ENCODE assay signal across 12 cellular contexts in the genomic region with DNA sequence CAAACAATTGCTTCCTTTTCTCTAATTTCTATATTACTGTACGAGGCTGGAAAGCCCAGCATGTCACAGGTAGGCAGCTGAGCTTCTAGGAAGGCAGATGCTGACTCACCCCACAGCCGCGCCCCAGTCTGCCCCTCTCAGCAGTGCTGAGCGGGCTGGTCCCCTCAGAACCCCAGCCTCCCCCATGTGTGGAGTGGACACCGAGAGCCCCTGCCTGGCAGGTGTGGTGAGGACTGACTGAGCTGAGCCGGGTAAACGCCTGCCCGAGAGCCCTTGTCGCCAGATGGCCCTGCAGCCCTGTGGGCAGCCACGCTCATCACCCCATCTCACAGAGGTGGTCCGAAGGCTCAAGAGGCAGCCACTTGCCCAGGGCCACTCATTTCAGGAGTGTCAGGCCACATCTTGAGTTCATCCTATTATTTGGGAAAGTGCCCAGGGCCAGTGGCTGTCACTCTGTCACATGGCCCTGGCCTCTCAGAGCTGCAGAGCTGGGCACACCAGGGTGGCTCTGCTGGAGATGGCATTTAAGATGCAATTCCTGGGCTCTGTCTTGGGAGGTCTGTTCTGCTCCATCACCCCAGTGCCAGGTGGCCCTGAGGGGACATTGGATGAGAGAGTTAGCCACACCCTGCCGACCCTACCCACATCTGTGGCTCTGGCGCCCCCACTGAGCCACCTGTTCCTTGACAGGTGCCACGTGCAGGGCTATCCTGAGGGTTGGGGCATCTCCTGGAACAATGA. TPM values are rescaled to one million over a fixed set of nuclear protein-coding genes. Genes with fewer than 3 reads are reported as not detected.
DNase-seq lines count a peak whose midpoint lies in the region; ATAC-seq, FAIRE-seq and TF ChIP-seq lines count a peak whose summit lies in the region.
"Had no signal": no experiment of that assay in that cellular context is flagged by ENCODE, and none has a peak within 500 bp of the region (broad histone marks: within the 10 kb centered on the region; RNA-seq: fewer than 3 reads in every experiment).

No MANE protein-coding gene starts in this region.

- POLR2A ChIA-PET in T-cell (lab: Charles Lee): interaction anchor here in 1 of 2 donors (1.3 kb wide), 1 partner anchor 11 kb away, joined by 4 read pairs; no protein-coding TSS in a partner anchor
- POLR2A ChIA-PET in GM12878 (lab: Charles Lee): interaction anchor here (1.0 to 2.5 kb wide), 3 partner anchors 12 to 458 kb away, joined by 3 to 11 read pairs (median 4); a partner anchor contains a TSS

- H3K4me1 Mint-ChIP-seq in T-cell: peaks cover 50 to 58% (median 53%) of the 10 kb centered on the region in 3 donors

- H4K20me1 ChIP-seq in GM12878 (ENCODE audit: control insufficient read depth, insufficient read depth): no peaks in the 10 kb centered on the region

- no peak overlapping the region for H2AFZ ChIP-seq in GM12878 (ENCODE audit: control insufficient read depth, low read depth, low read length)

- peaks cover 2% of the 10 kb centered on the region; the same call in 2 of the 3 replicates for H3K9me3 ChIP-seq in GM12878 (replicated peaks; ENCODE audit: control insufficient read depth, insufficient read depth, low read length)
- H3K9me3 ChIP-seq: SJSA1 had no signal

- H3K27me3 Mint-ChIP-seq in T-cell: no peaks in the 10 kb centered on the region
- H3K27me3 Mint-ChIP-seq: activated naive CD4-positive, alpha-beta T cell treated with anti-CD3 and anti-CD28 coated beads, Interleukin-2, amount 50 U/mL, for 24 hours had no signal

- H3K79me2 ChIP-seq in GM12878 (ENCODE audit: control insufficient read depth, insufficient read depth, low read length): no peaks in the 10 kb centered on the region

- H3K4me3 ChIP-seq in GM06990 (replicated peaks; ENCODE audit: low read depth, low read length): no peak overlapping the region
- no peak overlapping the region for H3K4me3 ChIP-seq in GM12878
- H3K4me3 ChIP-seq: SJSA1 had no signal

- peaks cover 4 to 13% (median 5%) of the 10 kb centered on the region in 3 donors for H3K9me3 Mint-ChIP-seq in T-cell

- H3K27ac Mint-ChIP-seq in T-cell: no peak overlapping the region

- H3K36me3 ChIP-seq in GM06990 (ENCODE audit: control insufficient read depth, insufficient read depth, low read length) (peaks cover 2% of the 10 kb centered on the region; the same call in 1 of the 2 replicates), GM12878 (ENCODE audit: control insufficient read depth in 2 of 2, insufficient read depth in 2 of 2, low read length in 1 of 2) (peaks cover 0 to 6% of the 10 kb centered on the region in 2 experiments; a peak in 2 of 4 replicates)

- intact Hi-C loops in GM12878 (cut with micrococcal nuclease; ENCODE audit: unreplicated experiment) (loop anchor here (1.0 to 5.0 kb wide), 4 partner anchors 46 to 854 kb away; no protein-coding TSS in a partner anchor), sciatic nerve (cut with DNase I) (no loop called here)

- no peak for TF ChIP-seq RAD21 in GM12878 (IDR thresholded peaks at IDR 0.05; ENCODE audit: insufficient read depth, low read depth, low read length)

- peaks cover 32% of the 10 kb centered on the region for H3K36me3 Mint-ChIP-seq in T-cell

- H3K4me3 Mint-ChIP-seq in T-cell: no peak overlapping the region
- H3K4me3 Mint-ChIP-seq: activated naive CD4-positive, alpha-beta T cell treated with anti-CD3 and anti-CD28 coated beads, Interleukin-2, amount 50 U/mL, for 24 hours had no signal

- CTCF ChIA-PET in T-cell (lab: Charles Lee): interaction anchor here (0.6 to 1.5 kb wide), 24 partner anchors 10 to 258 kb away, joined by 3 to 8 read pairs (median 3); a partner anchor contains a TSS
- CTCF ChIA-PET in GM12878 (lab: Yijun Ruan, JAX): interaction anchor here (0.6 to 7.8 kb wide), 44 partner anchors 11 to 626 kb away, joined by 3 to 130 read pairs (median 5); a partner anchor contains a TSS

- in situ Hi-C loops in GM12878 (cut with MboI): loop anchor here (5.0 kb wide), 1 partner anchor 194 kb away; no protein-coding TSS in a partner anchor

- peak; percentile 34 for DNase-seq in GM06990 (ENCODE audit: extremely low read depth, insufficient read length)
- DNase-seq in T-cell: no peak
- DNase-seq in GM12878 (ENCODE audit: low read depth, low spot score): no peak
- DNase-seq in sciatic nerve (ENCODE audit: low spot score): peak; percentile 58
- no peak for DNase-seq in NCI-H1694 treated with DMSO at 0.1 percent for 48 hours (lab: John Stamatoyannopoulos, UW)
- DNase-seq: DMS153, NCI-H1417 treated with DMSO at 0.1 percent for 48 hours had no signal

- 30% methylated on average over 14 of the region's 14 CpGs for WGBS in GM12878 (ENCODE audit: insufficient coverage, insufficient replicate concordance, low lambda C conversion rate, missing lambda C conversion rate)

- TF ChIP-seq CTCF in GM06990 (IDR thresholded peaks at IDR 0.05; ENCODE audit: insufficient read depth, low read length, poor library complexity, severe bottlenecking) (no peak), GM12878 (IDR thresholded peaks at IDR 0.05 in 2 of 3, conservative IDR thresholded peaks at IDR 0.05 in 1 of 3; ENCODE audit: control insufficient read depth in 2 of 3, extremely low read depth in 1 of 3, insufficient read depth in 1 of 3, low read depth in 3 of 3, low read length in 3 of 3) (no peak)

- RAD21 ChIA-PET in GM12878 (lab: Charles Lee; ENCODE audit: unreplicated experiment): interaction anchor here (0.7 to 6.8 kb wide), 25 partner anchors 10 to 458 kb away, joined by 3 to 77 read pairs (median 5); a partner anchor contains a TSS

- no peak overlapping the region for H3K27ac ChIP-seq in GM12878 (ENCODE audit: control insufficient read depth, insufficient read depth)
- H3K27ac ChIP-seq: SJSA1 had no signal

- no peak for TF ChIP-seq POLR2A in GM12878 (IDR thresholded peaks at IDR 0.05; ENCODE audit: low read depth, low read length)

- H3K27me3 ChIP-seq in GM06990 (replicated peaks; ENCODE audit: control insufficient read depth, insufficient read depth, low read length) (no peaks in the 10 kb centered on the region), GM12878 (replicated peaks in 1 of 2; ENCODE audit: control insufficient read depth in 2 of 2, insufficient read depth in 2 of 2, low read length in 1 of 2) (no peaks in the 10 kb centered on the region)
- H3K27me3 ChIP-seq: SJSA1 had no signal

- TF ChIP-seq EP300 in GM12878 (IDR thresholded peaks at IDR 0.05; ENCODE audit: borderline replicate concordance in 1 of 2, control insufficient read depth in 1 of 2, low read depth in 2 of 2, low read length in 2 of 2): no peak

- H3K4me2 ChIP-seq in GM12878 (ENCODE audit: control insufficient read depth, insufficient read depth): no peak overlapping the region

- no TSS peak for BruUV-seq in GM12878 (replicated peaks; lab: Mats Ljungman, UMichigan)

- FAIRE-seq in GM12878 (lab: Jason Lieb, UNC): peak; percentile 7

- H3K4me1 ChIP-seq in GM12878 (ENCODE audit: control insufficient read depth, insufficient read depth, low read length): peaks cover 12% of the 10 kb centered on the region
- H3K4me1 ChIP-seq: SJSA1 had no signal

- no peak overlapping the region for H3K9ac ChIP-seq in GM12878 (ENCODE audit: control insufficient read depth, insufficient read depth, low read length)

- ATAC-seq in T-cell (replicated peaks in 1 of 4) (peak in 3 of 4 experiments; percentile 36 to 62 (median 55)), GM12878 (peak; percentile 76), sciatic nerve (no peak), HG02884 (IDR thresholded peaks at IDR 0.05; ENCODE audit: unreplicated experiment) (no peak), GM19351 (IDR thresholded peaks at IDR 0.05; ENCODE audit: unreplicated experiment) (no peak), HG03039 (IDR thresholded peaks at IDR 0.05; ENCODE audit: unreplicated experiment) (no peak)

- SMC1A ChIA-PET in GM12878 (lab: Charles Lee; ENCODE audit: uncharacterized antibody, unreplicated experiment): interaction anchor here (0.6 to 3.3 kb wide), 25 partner anchors 11 to 458 kb away, joined by 3 to 29 read pairs (median 4); a partner anchor contains a TSS

RNA-seq across cellular contexts. Expression of a gene that starts 12.5 kb away (rescaled TPM):
- total RNA-seq in T-cell (10 to 100 TPM; 39.7 to 98.5 (median 72.8) TPM), GM12878 (2014; rRNA removed) (40.8 and 41.6 TPM in 2 replicates), GM12878 (2014; rRNA removed; fragmentation: Illumina TruSeq; extraction: Trizol) (12.0 and 13.3 TPM in 2 replicates), GM12878 (2021) (21.6 and 21.8 TPM in 2 replicates), sciatic nerve (36.6 TPM)
- 9.7 and 10.4 TPM in 2 replicates for total RNA-seq in GM12878 (2013; cell fraction: nucleolus; rRNA removed)
- polyA plus RNA-seq in GM12878 (2011; ENCODE audit: low read depth): 4.0 TPM
- polyA plus RNA-seq in GM12878 (2011; rRNA removed) (8.6 and 18.3 TPM in 2 replicates), GM12878 (2014; fragmentation: Illumina TruSeq; extraction: Trizol) (0.49 and 6.3 TPM in 2 replicates), GM12878 (2014; fragmentation: Nextera tagmentation; extraction: Ambion mirVana) (1 to 10 TPM in 1 of 2 experiments, under 1 TPM in 1; 0.61 to 3.3 TPM), GM12878 (2014; rRNA removed) (38.8 and 44.1 TPM in 2 replicates), GM12878 (2016; fragmentation: Nextera tagmentation; extraction: Ambion mirVana) (10 to 100 TPM; 23.3 to 27.7 TPM)
- polyA plus RNA-seq in GM12878 (2011; cell fraction: cytosol; rRNA removed): 34.4 and 49.8 TPM in 2 replicates
- 47.7 and 53.9 TPM in 2 replicates for polyA plus RNA-seq in GM12878 (2011; cell fraction: nucleus; rRNA removed)
- polyA plus RNA-seq in GM12878 (2012): 11.9 and 12.2 TPM in 2 replicates
- 7.7 and 10.7 TPM in 2 replicates for polyA minus RNA-seq in GM12878 (2011; rRNA and poly(A)+ RNA removed)
- 6.0 and 6.9 TPM in 2 replicates for polyA minus RNA-seq in GM12878 (2011; cell fraction: cytosol; rRNA and poly(A)+ RNA removed)
- 6.8 and 12.7 TPM in 2 replicates for polyA minus RNA-seq in GM12878 (2011; cell fraction: nucleus; rRNA and poly(A)+ RNA removed)

RNA-seq across cellular contexts. Expression of a gene that starts 25.6 kb away (rescaled TPM):
- 100 to 1,000 TPM in 1 of 5 donors, 10 to 100 TPM in 4; 29.2 to 110 (median 32.0) TPM for total RNA-seq in T-cell
- 38.5 and 41.6 TPM in 2 replicates for total RNA-seq in GM12878 (2013; cell fraction: nucleolus; rRNA removed)
- 18.6 and 23.0 TPM in 2 replicates for total RNA-seq in GM12878 (2014; rRNA removed)
- total RNA-seq in GM12878 (2014; rRNA removed; fragmentation: Illumina TruSeq; extraction: Trizol): 8.0 TPM in 2 replicates
- 15.1 and 16.6 TPM in 2 replicates for total RNA-seq in GM12878 (2021)
- polyA plus RNA-seq in GM12878 (2011; ENCODE audit: low read depth): 13.3 TPM
- polyA plus RNA-seq in GM12878 (2011; rRNA removed): 12.7 and 33.5 TPM in 2 replicates
- polyA plus RNA-seq in GM12878 (2011; cell fraction: cytosol; rRNA removed): 55.7 and 66.8 TPM in 2 replicates
- 48.8 and 50.5 TPM in 2 replicates for polyA plus RNA-seq in GM12878 (2011; cell fraction: nucleus; rRNA removed)
- 25.3 and 27.1 TPM in 2 replicates for polyA plus RNA-seq in GM12878 (2012)
- 2.5 and 8.7 TPM in 2 replicates for polyA plus RNA-seq in GM12878 (2014; fragmentation: Illumina TruSeq; extraction: Trizol)
- 1 to 10 TPM in 1 of 2 experiments, under 1 TPM in 1; 0.64 to 2.5 TPM for polyA plus RNA-seq in GM12878 (2014; fragmentation: Nextera tagmentation; extraction: Ambion mirVana)
- 23.7 and 27.5 TPM in 2 replicates for polyA plus RNA-seq in GM12878 (2014; rRNA removed)
- polyA plus RNA-seq in GM12878 (2016; fragmentation: Nextera tagmentation; extraction: Ambion mirVana): 10 to 100 TPM; 19.1 to 19.3 TPM
- polyA minus RNA-seq in GM12878 (2011; rRNA and poly(A)+ RNA removed): 21.6 and 36.2 TPM in 2 replicates
- 14.6 and 15.7 TPM in 2 replicates for polyA minus RNA-seq in GM12878 (2011; cell fraction: cytosol; rRNA and poly(A)+ RNA removed)
- 8.0 and 14.3 TPM in 2 replicates for polyA minus RNA-seq in GM12878 (2011; cell fraction: nucleus; rRNA and poly(A)+ RNA removed)
- total RNA-seq in sciatic nerve: 53.5 TPM

RNA-seq across cellular contexts. Expression of a gene that starts 50.0 kb away (rescaled TPM):
- 10 to 100 TPM; 39.6 to 79.2 (median 71.2) TPM for total RNA-seq in T-cell
- 27.9 and 29.6 TPM in 2 replicates for total RNA-seq in GM12878 (2013; cell fraction: nucleolus; rRNA removed)
- 61.6 and 65.6 TPM in 2 replicates for total RNA-seq in GM12878 (2014; rRNA removed)
- total RNA-seq in GM12878 (2014; rRNA removed; fragmentation: Illumina TruSeq; extraction: Trizol): 26.9 and 29.8 TPM in 2 replicates
- 37.6 and 39.8 TPM in 2 replicates for total RNA-seq in GM12878 (2021)
- polyA plus RNA-seq in GM12878 (2011; ENCODE audit: low read depth): 15.3 TPM
- polyA plus RNA-seq in GM12878 (2011; rRNA removed): 60.0 and 92.0 TPM in 2 replicates
- 129 and 170 TPM in 2 replicates for polyA plus RNA-seq in GM12878 (2011; cell fraction: cytosol; rRNA removed)
- 83.1 and 109 TPM in 2 replicates for polyA plus RNA-seq in GM12878 (2011; cell fraction: nucleus; rRNA removed)
- polyA plus RNA-seq in GM12878 (2012): 25.7 and 33.6 TPM in 2 replicates
- polyA plus RNA-seq in GM12878 (2014; fragmentation: Illumina TruSeq; extraction: Trizol): 5.4 and 14.1 TPM in 2 replicates
- polyA plus RNA-seq in GM12878 (2014; fragmentation: Nextera tagmentation; extraction: Ambion mirVana): 10 to 100 TPM in 1 of 2 experiments, 1 to 10 TPM in 1; 2.5 to 15.1 TPM
- polyA plus RNA-seq in GM12878 (2014; rRNA removed): 72.4 and 79.6 TPM in 2 replicates
- 10 to 100 TPM; 30.9 to 31.3 TPM for polyA plus RNA-seq in GM12878 (2016; fragmentation: Nextera tagmentation; extraction: Ambion mirVana)
- 46.4 and 91.1 TPM in 2 replicates for polyA minus RNA-seq in GM12878 (2011; rRNA and poly(A)+ RNA removed)
- 31.3 and 42.8 TPM in 2 replicates for polyA minus RNA-seq in GM12878 (2011; cell fraction: cytosol; rRNA and poly(A)+ RNA removed)
- 11.1 and 14.0 TPM in 2 replicates for polyA minus RNA-seq in GM12878 (2011; cell fraction: nucleus; rRNA and poly(A)+ RNA removed)
- 6.6 TPM for total RNA-seq in sciatic nerve
- total RNA-seq: SJSA1 had no signal

Comparison
In these comparisons a context has a peak if more than half of its experiments do, and no peak if none do; other contexts are left out.
1. DNase-seq: peak in GM06990 (single experiment) and sciatic nerve (single experiment); none in T-cell (0 of 34), GM12878 (single experiment) and NCI-H1694 treated with DMSO at 0.1 percent for 48 hours (single experiment).
2. ATAC-seq: peak in T-cell (3 of 4) and GM12878 (single experiment); none in sciatic nerve (single experiment), HG02884 (single experiment), GM19351 (single experiment) and HG03039 (single experiment).